In genomic region chr15:89111961-89112340, GRCh38 we compare ENCODE assay signal across 1 cellular context.
TF ChIP-seq lines count a peak whose summit lies in the region.

No MANE protein-coding gene starts in this region.

TF ChIP-seq in HCT116, 20 proteins besides CTCF, POLR2A, EP300 and RAD21 (continued from another document):
- TF ChIP-seq ZBTB33 (IDR thresholded peaks at IDR 0.05; ENCODE audit: extremely low read depth, insufficient replicate concordance, low read length) (no peak), YY1 (IDR thresholded peaks at IDR 0.05; ENCODE audit: extremely low read depth, insufficient replicate concordance, low read depth, low read length) (no peak)
